Comparison of ENCODE assay signal across 1 cellular context in genomic region chr20:62156592-62157386, GRCh38.
TF ChIP-seq lines count a peak whose summit lies in the region.

No MANE protein-coding gene starts in this region.

TF ChIP-seq in HCT116, 20 proteins besides CTCF, POLR2A, EP300 and RAD21 (continued from another document):
- TF ChIP-seq REST (IDR thresholded peaks at IDR 0.05; ENCODE audit: low read depth) (no peak), ZFX (IDR thresholded peaks at IDR 0.05) (no peak), JUND (IDR thresholded peaks at IDR 0.05) (no peak), YY1 (IDR thresholded peaks at IDR 0.05; ENCODE audit: extremely low read depth, insufficient replicate concordance, low read depth, low read length) (no peak), MAX (IDR thresholded peaks at IDR 0.05) (no peak), SIN3A (IDR thresholded peaks at IDR 0.05; ENCODE audit: low read depth) (no peak), SRF (IDR thresholded peaks at IDR 0.05; ENCODE audit: low read depth) (no peak), ELF1 (IDR thresholded peaks at IDR 0.05; ENCODE audit: borderline replicate concordance, low read depth) (no peak), CEBPB (IDR thresholded peaks at IDR 0.05; ENCODE audit: low read depth) (no peak), ZBTB33 (IDR thresholded peaks at IDR 0.05; ENCODE audit: extremely low read depth, insufficient replicate concordance, low read length) (no peak), FOSL1 (IDR thresholded peaks at IDR 0.05; ENCODE audit: low read depth) (no peak), SP1 (IDR thresholded peaks at IDR 0.05; ENCODE audit: low read depth) (no peak)
TF ChIP-seq in HCT116: peak in this region for 0.
